12 cellular contexts compared by ENCODE assay signal in genomic region chr10:70432101-70432500, GRCh38. TPM values are rescaled to one million over a fixed set of nuclear protein-coding genes. Genes with fewer than 3 reads are reported as not detected.
DNase-seq lines count a peak whose midpoint lies in the region; ATAC-seq and TF ChIP-seq lines count a peak whose summit lies in the region.
"Had no signal": no experiment of that assay in that cellular context is flagged by ENCODE, and none has a peak within 500 bp of the region (broad histone marks: within the 10 kb centered on the region; RNA-seq: fewer than 3 reads in every experiment).

No MANE protein-coding gene starts in this region.

- ATAC-seq in lung (ENCODE audit: insufficient read depth, low FRiP score) (no peak), GM18498 (IDR thresholded peaks at IDR 0.05; ENCODE audit: unreplicated experiment) (no peak)
- ATAC-seq: foreskin keratinocyte; stimulated activated effector memory CD8-positive, alpha-beta T cell treated with anti-CD3 and anti-CD28 coated beads, Interleukin-12 subunit alpha, Interleukin-12 subunit beta, amount 100 ng/mL, for 72 hours had no signal

- peaks cover 3 to 17% of the 10 kb centered on the region in 2 donors for H3K36me3 ChIP-seq in lung (ENCODE audit: control insufficient read depth in 2 of 2, insufficient read depth in 2 of 2, low read length in 2 of 2)

- no peaks in the 10 kb centered on the region for H3K9me3 ChIP-seq in lung (ENCODE audit: control insufficient read depth in 2 of 2, insufficient read depth in 1 of 2, low read length in 1 of 2)

- H3K4me3 Mint-ChIP-seq in activated CD4-positive, alpha-beta T cell treated with anti-CD3 and anti-CD28 coated beads, Interleukin-2, amount 10 ng/mL, durations not matched to agents 24 days and 14 days = peak overlapping the region; percentile 71
- no peak overlapping the region for H3K4me3 Mint-ChIP-seq in activated T-helper 2 cell treated with anti-CD3 and anti-CD28 coated beads, Interferon-gamma antibody, Interleukin-2, Interleukin-4, amounts not matched to agents 10 μg/mL and 5 μg/mL and 100 μg/mL, durations not matched to agents 14 hours and 24 hours and 36 hours (ENCODE audit: low read depth)
- H3K4me3 Mint-ChIP-seq: stimulated activated effector memory CD8-positive, alpha-beta T cell treated with anti-CD3 and anti-CD28 coated beads, Interleukin-12 subunit alpha, Interleukin-12 subunit beta, amount 100 ng/mL, for 72 hours had no signal

- H3K9me3 Mint-ChIP-seq in activated CD4-positive, alpha-beta T cell treated with anti-CD3 and anti-CD28 coated beads, Interleukin-2, amount 10 ng/mL, durations not matched to agents 24 days and 14 days = no peaks in the 10 kb centered on the region
- no peaks in the 10 kb centered on the region for H3K9me3 Mint-ChIP-seq in activated T-helper 2 cell treated with anti-CD3 and anti-CD28 coated beads, Interferon-gamma antibody, Interleukin-2, Interleukin-4, amounts not matched to agents 10 μg/mL and 5 μg/mL and 100 μg/mL, durations not matched to agents 14 hours and 24 hours and 36 hours
- H3K9me3 Mint-ChIP-seq: stimulated activated effector memory CD8-positive, alpha-beta T cell treated with anti-CD3 and anti-CD28 coated beads, Interleukin-12 subunit alpha, Interleukin-12 subunit beta, amount 100 ng/mL, for 72 hours had no signal

- H3K27ac ChIP-seq in caudate nucleus (ENCODE audit: low read depth, low read length) = peak overlapping the region; percentile 53
- H3K27ac ChIP-seq in lung (ENCODE audit: low read depth in 1 of 2, low read length in 1 of 2) = peak overlapping the region; percentile 23 to 24
- peak overlapping the region; percentile 59 for H3K27ac ChIP-seq in temporal lobe (ENCODE audit: low read depth, low read length)
- H3K27ac ChIP-seq: foreskin keratinocyte had no signal

- H3K27me3 ChIP-seq in lung (ENCODE audit: control insufficient read depth, insufficient read depth) = no peaks in the 10 kb centered on the region

- peaks cover 12% of the 10 kb centered on the region for H3K4me1 Mint-ChIP-seq in activated CD4-positive, alpha-beta T cell treated with anti-CD3 and anti-CD28 coated beads, Interleukin-2, amount 10 ng/mL, durations not matched to agents 24 days and 14 days
- H3K4me1 Mint-ChIP-seq in activated T-helper 2 cell treated with anti-CD3 and anti-CD28 coated beads, Interferon-gamma antibody, Interleukin-2, Interleukin-4, amounts not matched to agents 10 μg/mL and 5 μg/mL and 100 μg/mL, durations not matched to agents 14 hours and 24 hours and 36 hours (ENCODE audit: low read depth) = peaks cover 10% of the 10 kb centered on the region

- H3K4me3 ChIP-seq in lung = no peak overlapping the region

- peaks cover 13 to 22% of the 10 kb centered on the region in 2 donors for H3K4me1 ChIP-seq in lung (ENCODE audit: control insufficient read depth in 2 of 2, insufficient read depth in 2 of 2, low read length in 2 of 2)
- H3K4me1 ChIP-seq: foreskin keratinocyte had no signal

- H3K36me3 Mint-ChIP-seq in activated CD4-positive, alpha-beta T cell treated with anti-CD3 and anti-CD28 coated beads, Interleukin-2, amount 10 ng/mL, durations not matched to agents 24 days and 14 days (ENCODE audit: low read depth) = peaks cover 11% of the 10 kb centered on the region
- H3K36me3 Mint-ChIP-seq in activated T-helper 2 cell treated with anti-CD3 and anti-CD28 coated beads, Interferon-gamma antibody, Interleukin-2, Interleukin-4, amounts not matched to agents 10 μg/mL and 5 μg/mL and 100 μg/mL, durations not matched to agents 14 hours and 24 hours and 36 hours (ENCODE audit: low read depth) = peaks cover 17% of the 10 kb centered on the region

- H3K27ac Mint-ChIP-seq in activated CD4-positive, alpha-beta T cell treated with anti-CD3 and anti-CD28 coated beads, Interleukin-2, amount 10 ng/mL, durations not matched to agents 24 days and 14 days = no peak overlapping the region
- no peak overlapping the region for H3K27ac Mint-ChIP-seq in activated T-helper 2 cell treated with anti-CD3 and anti-CD28 coated beads, Interferon-gamma antibody, Interleukin-2, Interleukin-4, amounts not matched to agents 10 μg/mL and 5 μg/mL and 100 μg/mL, durations not matched to agents 14 hours and 24 hours and 36 hours
- H3K27ac Mint-ChIP-seq: stimulated activated effector memory CD8-positive, alpha-beta T cell treated with anti-CD3 and anti-CD28 coated beads, Interleukin-12 subunit alpha, Interleukin-12 subunit beta, amount 100 ng/mL, for 72 hours had no signal

- WGBS in lung, 2 donors = 60 to 80% methylated on average over 4 of the region's 4 CpGs

- H3K27me3 Mint-ChIP-seq in activated CD4-positive, alpha-beta T cell treated with anti-CD3 and anti-CD28 coated beads, Interleukin-2, amount 10 ng/mL, durations not matched to agents 24 days and 14 days = peaks cover 4% of the 10 kb centered on the region
- H3K27me3 Mint-ChIP-seq in activated T-helper 2 cell treated with anti-CD3 and anti-CD28 coated beads, Interferon-gamma antibody, Interleukin-2, Interleukin-4, amounts not matched to agents 10 μg/mL and 5 μg/mL and 100 μg/mL, durations not matched to agents 14 hours and 24 hours and 36 hours (ENCODE audit: low read depth) = no peaks in the 10 kb centered on the region

- intact Hi-C loops in activated CD4-positive, alpha-beta T cell treated with anti-CD3 and anti-CD28 coated beads, Interleukin-2, amount 10 ng/mL, durations not matched to agents 24 days and 14 days (cut with micrococcal nuclease) = no loop called here
- intact Hi-C loops in activated T-helper 2 cell treated with anti-CD3 and anti-CD28 coated beads, Interferon-gamma antibody, Interleukin-2, Interleukin-4, amounts not matched to agents 10 μg/mL and 5 μg/mL and 100 μg/mL, durations not matched to agents 14 hours and 24 hours and 36 hours (cut with micrococcal nuclease) = no loop called here

- DNase-seq in activated CD4-positive, alpha-beta T cell treated with anti-CD3 and anti-CD28 coated beads, Interleukin-2, amount 10 ng/mL, durations not matched to agents 24 days and 14 days = no peak
- DNase-seq in activated CD4-positive, alpha-beta T cell treated with anti-CD3 and anti-CD28 coated beads, Interleukin-2, amount 50 U/mL, for 1 hour = no peak
- DNase-seq in caudate nucleus (lab: John Stamatoyannopoulos, UW) (peak in 57 of 61 donors; percentile 3 to 87 (median 60)), lung (ENCODE audit: low spot score) (no peak), kidney glomerular epithelial cell (lab: John Stamatoyannopoulos, UW) (no peak)
- DNase-seq in activated T-helper 2 cell treated with anti-CD3 and anti-CD28 coated beads, Interferon-gamma antibody, Interleukin-2, Interleukin-4, amounts not matched to agents 10 μg/mL and 5 μg/mL and 100 μg/mL, durations not matched to agents 14 hours and 24 hours and 36 hours (ENCODE audit: low spot score) = no peak
- DNase-seq: foreskin keratinocyte, HCEC 1CT, NCI-H524 had no signal

- TF ChIP-seq CTCF in lung (IDR thresholded peaks at IDR 0.05; ENCODE audit: control extremely low read depth, extremely low read depth) = no peak

RNA-seq across cellular contexts. Expression of gene NODAL, which starts 9.4 kb away (rescaled TPM):
- not detected in 2 replicates for total RNA-seq in activated CD4-positive, alpha-beta T cell treated with anti-CD3 and anti-CD28 coated beads, Interleukin-2, amount 10 ng/mL, durations not matched to agents 24 days and 14 days
- total RNA-seq in lung (not detected), temporal lobe (2.0 TPM)
- polyA plus RNA-seq in lung = not detected
- total RNA-seq in activated T-helper 2 cell treated with anti-CD3 and anti-CD28 coated beads, Interferon-gamma antibody, Interleukin-2, Interleukin-4, amounts not matched to agents 10 μg/mL and 5 μg/mL and 100 μg/mL, durations not matched to agents 14 hours and 24 hours and 36 hours = not detected in 2 replicates

RNA-seq across cellular contexts. Expression of gene EIF4EBP2, which starts 28.2 kb away (rescaled TPM):
- total RNA-seq in activated CD4-positive, alpha-beta T cell treated with anti-CD3 and anti-CD28 coated beads, Interleukin-2, amount 10 ng/mL, durations not matched to agents 24 days and 14 days = 37.6 and 38.3 TPM in 2 replicates
- 10 to 100 TPM; 59.7 to 63.3 TPM for total RNA-seq in lung
- polyA plus RNA-seq in lung = 10 to 100 TPM; 21.8 to 22.9 TPM
- 75.2 TPM for total RNA-seq in temporal lobe
- 39.5 and 40.0 TPM in 2 replicates for total RNA-seq in activated T-helper 2 cell treated with anti-CD3 and anti-CD28 coated beads, Interferon-gamma antibody, Interleukin-2, Interleukin-4, amounts not matched to agents 10 μg/mL and 5 μg/mL and 100 μg/mL, durations not matched to agents 14 hours and 24 hours and 36 hours

RNA-seq across cellular contexts. Expression of gene PALD1, which starts 46.5 kb away (rescaled TPM):
- total RNA-seq in activated CD4-positive, alpha-beta T cell treated with anti-CD3 and anti-CD28 coated beads, Interleukin-2, amount 10 ng/mL, durations not matched to agents 24 days and 14 days = 1.9 and 2.1 TPM in 2 replicates
- total RNA-seq in lung = 10 to 100 TPM; 15.5 to 19.7 TPM
- polyA plus RNA-seq in lung = 10 to 100 TPM; 10.5 to 15.7 TPM
- 4.9 TPM for total RNA-seq in temporal lobe
- 2.1 and 2.3 TPM in 2 replicates for total RNA-seq in activated T-helper 2 cell treated with anti-CD3 and anti-CD28 coated beads, Interferon-gamma antibody, Interleukin-2, Interleukin-4, amounts not matched to agents 10 μg/mL and 5 μg/mL and 100 μg/mL, durations not matched to agents 14 hours and 24 hours and 36 hours

RNA-seq across cellular contexts. Expression of gene LRRC20, which starts 49.7 kb away (rescaled TPM):
- total RNA-seq in activated CD4-positive, alpha-beta T cell treated with anti-CD3 and anti-CD28 coated beads, Interleukin-2, amount 10 ng/mL, durations not matched to agents 24 days and 14 days = 17.2 and 18.7 TPM in 2 replicates
- total RNA-seq in lung (10 to 100 TPM in 1 of 2 donors, 1 to 10 TPM in 1; 4.6 to 13.4 TPM), temporal lobe (14.8 TPM)
- polyA plus RNA-seq in lung = 10 to 100 TPM in 1 of 2 donors, 1 to 10 TPM in 1; 5.9 to 10.0 TPM
- total RNA-seq in activated T-helper 2 cell treated with anti-CD3 and anti-CD28 coated beads, Interferon-gamma antibody, Interleukin-2, Interleukin-4, amounts not matched to agents 10 μg/mL and 5 μg/mL and 100 μg/mL, durations not matched to agents 14 hours and 24 hours and 36 hours = 17.2 and 18.9 TPM in 2 replicates

Comparison
In these comparisons a context has a peak if more than half of its experiments do, and no peak if none do; other contexts are left out.
1. DNase-seq: peak in caudate nucleus (57 of 61); none in activated CD4-positive, alpha-beta T cell treated with anti-CD3 and anti-CD28 coated beads, Interleukin-2, amount 10 ng/mL, durations not matched to agents 24 days and 14 days (single experiment), activated CD4-positive, alpha-beta T cell treated with anti-CD3 and anti-CD28 coated beads, Interleukin-2, amount 50 U/mL, for 1 hour (single experiment), lung (single experiment), activated T-helper 2 cell treated with anti-CD3 and anti-CD28 coated beads, Interferon-gamma antibody, Interleukin-2, Interleukin-4, amounts not matched to agents 10 μg/mL and 5 μg/mL and 100 μg/mL, durations not matched to agents 14 hours and 24 hours and 36 hours (single experiment) and kidney glomerular epithelial cell (single experiment).
2. Peak in every context shown above with its lines, with median percentiles within 50 percentile points of each other: H3K27ac ChIP-seq.